Comparison of ENCODE assay signal across 16 cellular contexts in the genomic region with DNA sequence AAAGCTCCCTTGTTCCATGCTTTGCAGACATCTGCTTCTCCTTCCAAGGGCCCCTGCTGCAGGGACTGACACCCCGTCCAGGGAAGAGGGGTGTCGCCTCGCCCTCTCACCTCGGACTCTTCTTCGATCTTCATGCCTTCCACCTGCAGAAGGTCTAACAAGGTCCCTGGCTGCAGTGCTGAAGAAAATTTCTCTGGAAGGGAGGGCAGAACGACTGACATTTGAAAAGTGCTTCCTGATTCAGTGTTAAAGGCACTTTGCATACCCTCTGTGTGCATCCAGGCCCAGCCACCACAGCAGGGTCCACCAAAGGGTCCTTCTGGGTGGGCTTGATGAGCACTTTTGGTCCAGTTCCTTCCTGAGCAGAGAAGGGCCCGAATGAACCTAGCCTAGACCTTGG. TPM values are rescaled to one million over a fixed set of nuclear protein-coding genes. Genes with fewer than 3 reads are reported as not detected.
DNase-seq lines count a peak whose midpoint lies in the region; ATAC-seq, FAIRE-seq and TF ChIP-seq lines count a peak whose summit lies in the region.
"Had no signal": no experiment of that assay in that cellular context is flagged by ENCODE, and none has a peak within 500 bp of the region (broad histone marks: within the 10 kb centered on the region; RNA-seq: fewer than 3 reads in every experiment).

No MANE protein-coding gene starts in this region.

- no peak overlapping the region for H3K56ac ChIP-seq in mesendoderm (ENCODE audit: low read length)

- H3K4me1 Mint-ChIP-seq in CD4-positive, alpha-beta T cell (ENCODE audit: low read depth): peaks cover 15% of the 10 kb centered on the region
- peaks cover 21% of the 10 kb centered on the region for H3K4me1 Mint-ChIP-seq in T-helper 17 cell

- H3K27ac Mint-ChIP-seq in CD4-positive, alpha-beta T cell: no peak overlapping the region
- H3K27ac Mint-ChIP-seq in T-helper 17 cell: no peak overlapping the region

- H3K36me3 ChIP-seq in mesendoderm (ENCODE audit: control insufficient read depth, insufficient read depth, low read length): peaks cover 2% of the 10 kb centered on the region
- peaks cover 24% of the 10 kb centered on the region for H3K36me3 ChIP-seq in upper lobe of right lung
- H3K36me3 ChIP-seq in pancreas: peaks cover 0 to 5% (median 4%) of the 10 kb centered on the region in 3 donors
- H3K36me3 ChIP-seq: BE2C had no signal

- H3K4me3 Mint-ChIP-seq in CD4-positive, alpha-beta T cell: peak overlapping the region; percentile 6
- peak overlapping the region; percentile 52 for H3K4me3 Mint-ChIP-seq in T-helper 17 cell

- no peaks in the 10 kb centered on the region for H3K9me3 Mint-ChIP-seq in CD4-positive, alpha-beta T cell

- no peak for DNase-seq in CD4-positive, alpha-beta T cell
- DNase-seq in T-helper 17 cell (no peak), mesendoderm (no peak), upper lobe of right lung (peak; percentile 39), pancreas (no peak), NCI-H2196 (lab: John Stamatoyannopoulos, UW; ENCODE audit: unreplicated experiment) (no peak), retina (no peak)
- DNase-seq: BE2C, DMS 273 treated with DMSO at 0.1 percent for 48 hours, GM23248, IMR-90 had no signal

- CTCF ChIA-PET in CD4-positive, alpha-beta T cell (lab: Charles Lee): interaction anchor here (1.0 kb wide), 1 partner anchor 163 kb away, joined by 3 read pairs; no protein-coding TSS in a partner anchor

- no peaks in the 10 kb centered on the region for H3K79me1 ChIP-seq in mesendoderm (ENCODE audit: low read length)

- H4K5ac ChIP-seq in mesendoderm (ENCODE audit: low read length): no peak overlapping the region

- H3K4me3 ChIP-seq in mesendoderm (ENCODE audit: low read length): no peak overlapping the region
- no peak overlapping the region for H3K4me3 ChIP-seq in upper lobe of right lung
- no peak overlapping the region for H3K4me3 ChIP-seq in pancreas
- H3K4me3 ChIP-seq: A549, GM23248 had no signal

- H3K4me2 ChIP-seq in mesendoderm (ENCODE audit: low read length): no peak overlapping the region
- H3K4me2 ChIP-seq: A549 had no signal

- H3K23ac ChIP-seq in mesendoderm (ENCODE audit: low read length): peak overlapping the region; percentile 24

- no peak for ATAC-seq in CD4-positive, alpha-beta T cell (ENCODE audit: poor library complexity)
- ATAC-seq in T-helper 17 cell: no peak
- ATAC-seq in upper lobe of right lung: no peak
- no peak for ATAC-seq in pancreas
- ATAC-seq: A549 had no signal

- no peak for TF ChIP-seq CTCF in CD4-positive, alpha-beta T cell (IDR thresholded peaks at IDR 0.05)
- TF ChIP-seq CTCF in upper lobe of right lung (IDR thresholded peaks at IDR 0.05): no peak
- TF ChIP-seq CTCF in pancreas (IDR thresholded peaks at IDR 0.05): no peak

- no peak for FAIRE-seq in pancreas (lab: Jason Lieb, UNC)
- FAIRE-seq: A549, H54 had no signal

- H2AK5ac ChIP-seq in mesendoderm (ENCODE audit: low read length): no peak overlapping the region

- peaks cover 1% of the 10 kb centered on the region for H3K4me1 ChIP-seq in mesendoderm (ENCODE audit: control insufficient read depth, low read depth, low read length)
- peaks cover 10% of the 10 kb centered on the region for H3K4me1 ChIP-seq in upper lobe of right lung
- H3K4me1 ChIP-seq in pancreas: peaks cover 0 to 7% (median 0%) of the 10 kb centered on the region in 3 donors
- H3K4me1 ChIP-seq: BE2C had no signal

- no peak overlapping the region for H3K18ac ChIP-seq in mesendoderm (ENCODE audit: low read length)

- H3K79me2 ChIP-seq in mesendoderm (ENCODE audit: control insufficient read depth, insufficient read depth, low read length): no peaks in the 10 kb centered on the region

- WGBS in mesendoderm (ENCODE audit: extremely low coverage, insufficient coverage, low lambda C conversion rate): no CpG with 5 or more reads among the region's 7 CpGs
- WGBS in pancreas, 2 donors: 87 to 89% methylated on average over 7 of the region's 7 CpGs

- H4K8ac ChIP-seq in mesendoderm (ENCODE audit: low read depth, low read length): no peak overlapping the region

- no peak overlapping the region for H3K4ac ChIP-seq in mesendoderm (ENCODE audit: low read depth, low read length)

- peaks cover 43% of the 10 kb centered on the region for H3K36me3 Mint-ChIP-seq in CD4-positive, alpha-beta T cell (ENCODE audit: low read depth)
- H3K36me3 Mint-ChIP-seq in T-helper 17 cell (ENCODE audit: low read depth): peaks cover 7% of the 10 kb centered on the region

- no peak overlapping the region for H2BK120ac ChIP-seq in mesendoderm (ENCODE audit: low read depth, low read length)

- H3K27me3 ChIP-seq in CD4-positive, alpha-beta T cell (ENCODE audit: control insufficient read depth, insufficient read depth, low read length): no peaks in the 10 kb centered on the region
- H3K27me3 ChIP-seq in mesendoderm (ENCODE audit: insufficient read depth, low read length, poor library complexity) (no peaks in the 10 kb centered on the region), upper lobe of right lung (no peaks in the 10 kb centered on the region), pancreas (no peaks in the 10 kb centered on the region)
- H3K27me3 ChIP-seq: BE2C had no signal

- no peak overlapping the region for H3K27ac ChIP-seq in CD4-positive, alpha-beta T cell (ENCODE audit: low read depth, low read length)
- H3K27ac ChIP-seq in mesendoderm (ENCODE audit: low read depth, low read length) (no peak overlapping the region), upper lobe of right lung (no peak overlapping the region), pancreas (no peak overlapping the region)
- H3K27ac ChIP-seq: A549, GM23248 had no signal

- no peaks in the 10 kb centered on the region for H3K27me3 Mint-ChIP-seq in CD4-positive, alpha-beta T cell
- H3K27me3 Mint-ChIP-seq in T-helper 17 cell: no peaks in the 10 kb centered on the region

- no peak overlapping the region for H2BK15ac ChIP-seq in mesendoderm (replicated peaks; ENCODE audit: low read depth)

- intact Hi-C loops in CD4-positive, alpha-beta T cell (cut with DNase I, micrococcal nuclease): no loop called here
- intact Hi-C loops in upper lobe of right lung (cut with DNase I): no loop called here
- intact Hi-C loops in pancreas (cut with DNase I): no loop called here

- H3K9ac ChIP-seq in mesendoderm (ENCODE audit: low read length): no peak overlapping the region
- H3K9ac ChIP-seq: GM23248 had no signal

- H2BK5ac ChIP-seq in mesendoderm (ENCODE audit: low read length): no peak overlapping the region

- POLR2A ChIA-PET in CD4-positive, alpha-beta T cell (lab: Charles Lee): interaction anchor here (0.7 to 2.4 kb wide), 3 partner anchors 19 to 91 kb away, joined by 3 to 6 read pairs (median 3); no protein-coding TSS in a partner anchor

- H3K9me3 ChIP-seq in CD4-positive, alpha-beta T cell (ENCODE audit: control insufficient read depth, low read length): no peaks in the 10 kb centered on the region
- H3K9me3 ChIP-seq in T-helper 17 cell (ENCODE audit: control insufficient read depth, low read length, poor library complexity, severe bottlenecking): no peaks in the 10 kb centered on the region
- H3K9me3 ChIP-seq in upper lobe of right lung: no peaks in the 10 kb centered on the region
- H3K9me3 ChIP-seq in pancreas: no peaks in the 10 kb centered on the region
- H3K9me3 ChIP-seq: A549, BE2C had no signal

RNA-seq across cellular contexts. Expression of a gene that starts 28.1 kb away (rescaled TPM):
- 1 to 10 TPM; 1.8 to 2.0 TPM for total RNA-seq in CD4-positive, alpha-beta T cell
- total RNA-seq in T-helper 17 cell (1 to 10 TPM; 3.5 to 5.6 TPM), upper lobe of right lung (30.2 TPM), pancreas (10 to 100 TPM; 12.1 to 25.7 (median 17.5) TPM)
- polyA plus RNA-seq in mesendoderm (2013, experiment 1 of 2): 14.1 TPM
- 14.8 TPM for polyA plus RNA-seq in mesendoderm (2013, experiment 2 of 2)
- 10 to 100 TPM; 15.0 to 16.3 TPM for polyA plus RNA-seq in pancreas

RNA-seq across cellular contexts. Expression of a gene that starts 30.9 kb away (rescaled TPM):
- 100 to 1,000 TPM; 421 to 423 TPM for total RNA-seq in CD4-positive, alpha-beta T cell
- total RNA-seq in T-helper 17 cell (100 to 1,000 TPM; 310 to 362 TPM), upper lobe of right lung (2.5 TPM), pancreas (1 to 10 TPM in 1 of 6 donors, under 1 TPM in 5; 0.08 to 1.1 (median 0.30) TPM)
- polyA plus RNA-seq in mesendoderm (2013, experiment 1 of 2): not detected
- not detected for polyA plus RNA-seq in mesendoderm (2013, experiment 2 of 2)
- under 1 TPM; 0.23 to 0.31 TPM for polyA plus RNA-seq in pancreas
- total RNA-seq: Daoy, GM23248, HT-29, IMR-90 had no signal
- polyA plus RNA-seq: A549, AG04450, GM23248, IMR-90 had no signal

Comparison
In these comparisons a context has a peak if more than half of its experiments do, and no peak if none do; other contexts are left out.
1. RNA of a gene that starts 30.9 kb away (total RNA-seq): 421 to 423 TPM in CD4-positive, alpha-beta T cell and 310 to 362 TPM in T-helper 17 cell; 2.5 TPM in upper lobe of right lung (single experiment) and 0.08 to 1.1 TPM in pancreas; every median in the first group is over 10 times any median in the second.